In the genomic region with DNA sequence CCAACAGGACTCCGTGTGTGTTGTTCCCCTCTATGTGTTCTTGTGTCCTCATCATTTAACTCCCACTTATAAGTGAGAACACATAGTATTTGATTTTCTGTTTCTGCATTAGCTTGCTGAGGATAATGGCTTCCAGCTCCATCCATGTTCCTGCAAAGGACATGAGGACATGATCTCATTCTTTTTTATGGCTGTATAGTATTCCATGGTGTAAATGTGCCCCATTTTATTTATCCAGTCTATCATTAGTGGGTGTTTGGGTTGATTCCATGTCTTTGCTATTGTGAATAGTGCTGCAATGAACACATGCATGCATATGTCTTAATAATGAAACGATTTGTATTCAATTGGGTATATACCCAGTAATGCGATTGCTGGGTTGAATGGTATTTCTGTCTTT, we compare ENCODE assay signal across 25 cellular contexts. TPM values are rescaled to one million over a fixed set of nuclear protein-coding genes. Genes with fewer than 3 reads are reported as not detected.
DNase-seq lines count a peak whose midpoint lies in the region; FAIRE-seq and TF ChIP-seq lines count a peak whose summit lies in the region.
"Had no signal": no experiment of that assay in that cellular context is flagged by ENCODE, and none has a peak within 500 bp of the region (broad histone marks: within the 10 kb centered on the region; RNA-seq: fewer than 3 reads in every experiment).

No MANE protein-coding gene starts in this region.

- no peaks in the 10 kb centered on the region for H3K9me3 ChIP-seq in HEK293 (ENCODE audit: control insufficient read depth, insufficient read depth, low read depth, low read length)
- no peaks in the 10 kb centered on the region for H3K9me3 ChIP-seq in H1 (ENCODE audit: insufficient read depth in 2 of 2, low read depth in 1 of 2, low read length in 1 of 2)
- H3K9me3 ChIP-seq: A549, BE2C had no signal

- H3K23ac ChIP-seq in H1 (ENCODE audit: insufficient read length), result no peak overlapping the region

- no peak overlapping the region for H2AFZ ChIP-seq in H1 (ENCODE audit: low read length)
- H2AFZ ChIP-seq: GM23248 had no signal

- H3K27me3 Mint-ChIP-seq in activated T-helper 2 cell treated with anti-CD3 and anti-CD28 coated beads, Interferon-gamma antibody, Interleukin-2, Interleukin-4, amounts not matched to agents 10 μg/mL and 5 μg/mL and 100 μg/mL, durations not matched to agents 14 hours and 24 hours and 36 hours (ENCODE audit: low read depth), result peaks cover 24% of the 10 kb centered on the region

- H3K4me2 ChIP-seq in H1 (ENCODE audit: insufficient read depth in 1 of 2, low read depth in 2 of 2, low read length in 2 of 2), result no peak overlapping the region
- H3K4me2 ChIP-seq: A549; BLaER1 treated with 17β-estradiol and CSF1 and Interleukin-3, amounts not matched to agents 10 nM and 100 nM had no signal

- H4K20me1 ChIP-seq in H1 (replicated peaks in 1 of 2; ENCODE audit: control insufficient read depth in 1 of 2, insufficient read depth in 2 of 2, low read length in 2 of 2), result no peaks in the 10 kb centered on the region
- H4K20me1 ChIP-seq: BLaER1 treated with 17β-estradiol and CSF1 and Interleukin-3, amounts not matched to agents 10 nM and 100 nM had no signal

- no peak overlapping the region for H2BK12ac ChIP-seq in H1 (ENCODE audit: low read depth, low read length)

- H4K91ac ChIP-seq in H1 (replicated peaks; ENCODE audit: insufficient read length, low read length), result no peak overlapping the region

- H2BK15ac ChIP-seq in H1 (ENCODE audit: low read length), result no peak overlapping the region

- no peak for TF ChIP-seq EP300 in H1 (IDR thresholded peaks at IDR 0.05; ENCODE audit: borderline replicate concordance in 1 of 2, low read depth in 2 of 2, low read length in 2 of 2)

- POLR2A ChIA-PET in HEK293 (lab: Yijun Ruan, JAX), result no interaction called here
- POLR2A ChIA-PET in H1 (lab: Charles Lee; ENCODE audit: partially characterized antibody), result no interaction called here

- H3K56ac ChIP-seq in H1 (replicated peaks; ENCODE audit: insufficient read length, low read depth, low read length), result no peak overlapping the region

- CTCF ChIA-PET in HEK293 (lab: Yijun Ruan, JAX), result no interaction called here
- CTCF ChIA-PET in H1 (lab: Charles Lee; ENCODE audit: partially characterized antibody), result no interaction called here

- no peak overlapping the region for H3K9ac ChIP-seq in H1 (replicated peaks in 1 of 4; ENCODE audit: extremely low read depth in 1 of 4, low read depth in 3 of 4, low read length in 3 of 4)
- H3K9ac ChIP-seq: BLaER1 treated with 17β-estradiol and CSF1 and Interleukin-3, amounts not matched to agents 10 nM and 100 nM; GM23248 had no signal

- H3K4me3 ChIP-seq in HEK293 (ENCODE audit: low read depth, low read length), result no peak overlapping the region
- H3K4me3 ChIP-seq in H1 (ENCODE audit: extremely low read depth in 1 of 4, insufficient read depth in 2 of 4, low read depth in 3 of 4, low read length in 4 of 4), result no peak overlapping the region
- H3K4me3 ChIP-seq: A549; BLaER1 treated with 17β-estradiol and CSF1 and Interleukin-3, amounts not matched to agents 10 nM and 100 nM; GM12878; GM23248 had no signal

- WGBS in H1 (ENCODE audit: extremely low coverage in 1 of 2, insufficient coverage in 1 of 2, insufficient read length in 1 of 2, insufficient replicate concordance in 2 of 2, low coverage in 1 of 2, low lambda C conversion rate in 2 of 2, missing lambda C conversion rate in 1 of 2), 2 experiments, result 59% methylated on average over 3 of the region's 3 CpGs; no CpG with 5 or more reads in 1 of the 2 experiments

- H2BK20ac ChIP-seq in H1 (ENCODE audit: low read length), result no peak overlapping the region

- DNase-seq in H1 (ENCODE audit: low read depth in 1 of 2, low spot score in 2 of 2) (no peak), SW 1271 (lab: John Stamatoyannopoulos, UW) (no peak), OCI-M2 (lab: John Stamatoyannopoulos, UW; ENCODE audit: unreplicated experiment) (no peak)
- DNase-seq in activated T-helper 2 cell treated with anti-CD3 and anti-CD28 coated beads, Interferon-gamma antibody, Interleukin-2, Interleukin-4, amounts not matched to agents 10 μg/mL and 5 μg/mL and 100 μg/mL, durations not matched to agents 14 hours and 24 hours and 36 hours (ENCODE audit: low spot score), result no peak
- DNase-seq: 8988T; ACHN; AML-193; BE2C; CD4-positive, alpha-beta T cell; CD8-positive, alpha-beta memory T cell; DMS 273 treated with DMSO at 0.1 percent for 48 hours; DMS79; EL; GDM1; GM23248; H9; HFFc6 had no signal

- no peak overlapping the region for H2AK5ac ChIP-seq in H1 (ENCODE audit: low read depth, low read length)

- no peak overlapping the region for H3K14ac ChIP-seq in H1 (ENCODE audit: insufficient read length)

- no peak for TF ChIP-seq RAD21 in H1 (IDR thresholded peaks at IDR 0.05 in 1 of 2, conservative IDR thresholded peaks at IDR 0.05 in 1 of 2; ENCODE audit: low read depth in 2 of 2, low read length in 2 of 2)

- H4K5ac ChIP-seq in H1 (ENCODE audit: insufficient read length, low read depth, low read length), result no peak overlapping the region

- H3K36me3 ChIP-seq in HEK293 (ENCODE audit: control insufficient read depth in 2 of 2, insufficient read depth in 1 of 2, low read length in 2 of 2) (no peaks in the 10 kb centered on the region), H1 (ENCODE audit: control insufficient read depth in 2 of 4, insufficient read depth in 4 of 4, low read length in 3 of 4) (no peaks in the 10 kb centered on the region)
- H3K36me3 ChIP-seq: BE2C; BLaER1 treated with 17β-estradiol and CSF1 and Interleukin-3, amounts not matched to agents 10 nM and 100 nM had no signal

- H3K4ac ChIP-seq in H1 (replicated peaks; ENCODE audit: insufficient read length, low read depth, low read length), result no peak overlapping the region

- no peaks in the 10 kb centered on the region for H3K4me1 Mint-ChIP-seq in activated T-helper 2 cell treated with anti-CD3 and anti-CD28 coated beads, Interferon-gamma antibody, Interleukin-2, Interleukin-4, amounts not matched to agents 10 μg/mL and 5 μg/mL and 100 μg/mL, durations not matched to agents 14 hours and 24 hours and 36 hours (ENCODE audit: low read depth)
- H3K4me1 Mint-ChIP-seq: CD8-positive, alpha-beta memory T cell; H9 had no signal

- no peak overlapping the region for H4K8ac ChIP-seq in H1 (ENCODE audit: extremely low read depth, insufficient read depth, low read length)

- no peaks in the 10 kb centered on the region for H3K27me3 ChIP-seq in H1 (replicated peaks in 1 of 4; ENCODE audit: control insufficient read depth in 3 of 4, extremely low read depth in 1 of 4, insufficient read depth in 3 of 4, low read length in 3 of 4)
- H3K27me3 ChIP-seq: BE2C; BLaER1 treated with 17β-estradiol and CSF1 and Interleukin-3, amounts not matched to agents 10 nM and 100 nM had no signal

- H3K23me2 ChIP-seq in H1 (ENCODE audit: low read depth, low read length), result no peaks in the 10 kb centered on the region

- no peak overlapping the region for H3K4me3 Mint-ChIP-seq in activated T-helper 2 cell treated with anti-CD3 and anti-CD28 coated beads, Interferon-gamma antibody, Interleukin-2, Interleukin-4, amounts not matched to agents 10 μg/mL and 5 μg/mL and 100 μg/mL, durations not matched to agents 14 hours and 24 hours and 36 hours (ENCODE audit: low read depth)
- H3K4me3 Mint-ChIP-seq: CD4-positive, alpha-beta T cell; CD8-positive, alpha-beta memory T cell; H9; HFFc6 had no signal

- no peak overlapping the region for H3K27ac Mint-ChIP-seq in activated T-helper 2 cell treated with anti-CD3 and anti-CD28 coated beads, Interferon-gamma antibody, Interleukin-2, Interleukin-4, amounts not matched to agents 10 μg/mL and 5 μg/mL and 100 μg/mL, durations not matched to agents 14 hours and 24 hours and 36 hours
- H3K27ac Mint-ChIP-seq: CD4-positive, alpha-beta T cell; CD8-positive, alpha-beta memory T cell; H9; HFFc6 had no signal

- no peak for TF ChIP-seq POLR2A in H1 (IDR thresholded peaks at IDR 0.05; ENCODE audit: control extremely low read depth in 1 of 2, low read depth in 2 of 2, low read length in 2 of 2)

- no peak overlapping the region for H2BK5ac ChIP-seq in H1 (ENCODE audit: low read depth, low read length)

- no peak for FAIRE-seq in H1 (lab: Jason Lieb, UNC)
- FAIRE-seq: A549, D721Med, GM12878, GM19239 had no signal

- H3K36me3 Mint-ChIP-seq in activated T-helper 2 cell treated with anti-CD3 and anti-CD28 coated beads, Interferon-gamma antibody, Interleukin-2, Interleukin-4, amounts not matched to agents 10 μg/mL and 5 μg/mL and 100 μg/mL, durations not matched to agents 14 hours and 24 hours and 36 hours (ENCODE audit: low read depth), result no peaks in the 10 kb centered on the region
- H3K36me3 Mint-ChIP-seq: CD14-positive monocyte had no signal

- no peaks in the 10 kb centered on the region for H3K79me2 ChIP-seq in H1 (ENCODE audit: control insufficient read depth in 1 of 2, insufficient read depth in 2 of 2, low read length in 2 of 2)

- TF ChIP-seq CTCF in HEK293 (tag by site-specific recombination; IDR thresholded peaks at IDR 0.05) (no peak), VCaP (conservative IDR thresholded peaks at IDR 0.05) (no peak), H1 (IDR thresholded peaks at IDR 0.05; ENCODE audit: control extremely low read depth in 1 of 3, insufficient read depth in 1 of 3, low read depth in 1 of 3, low read length in 3 of 3) (no peak)

- no peak overlapping the region for H3K27ac ChIP-seq in HEK293 (ENCODE audit: extremely low read depth, low read depth, low read length)
- peak overlapping the region; percentile 99 for H3K27ac ChIP-seq in VCaP
- no peak overlapping the region for H3K27ac ChIP-seq in H1 (ENCODE audit: low read depth, low read length)
- H3K27ac ChIP-seq: A549; BLaER1 treated with 17β-estradiol and CSF1 and Interleukin-3, amounts not matched to agents 10 nM and 100 nM; GM23248 had no signal

- no peak overlapping the region for H3K18ac ChIP-seq in H1 (ENCODE audit: extremely low read depth, low read length)

- no peak overlapping the region for H2BK120ac ChIP-seq in H1 (replicated peaks; ENCODE audit: low read depth, low read length)

- intact Hi-C loops in activated T-helper 2 cell treated with anti-CD3 and anti-CD28 coated beads, Interferon-gamma antibody, Interleukin-2, Interleukin-4, amounts not matched to agents 10 μg/mL and 5 μg/mL and 100 μg/mL, durations not matched to agents 14 hours and 24 hours and 36 hours (cut with micrococcal nuclease), result no loop called here

- no peaks in the 10 kb centered on the region for H3K9me3 Mint-ChIP-seq in activated T-helper 2 cell treated with anti-CD3 and anti-CD28 coated beads, Interferon-gamma antibody, Interleukin-2, Interleukin-4, amounts not matched to agents 10 μg/mL and 5 μg/mL and 100 μg/mL, durations not matched to agents 14 hours and 24 hours and 36 hours
- H3K9me3 Mint-ChIP-seq: CD4-positive, alpha-beta T cell; H9; HFFc6 had no signal

- no peaks in the 10 kb centered on the region for H3K4me1 ChIP-seq in HEK293 (ENCODE audit: control insufficient read depth, insufficient read depth, low read length)
- no peaks in the 10 kb centered on the region for H3K4me1 ChIP-seq in H1 (replicated peaks in 1 of 4; ENCODE audit: control insufficient read depth in 3 of 4, insufficient read depth in 4 of 4, low read length in 3 of 4)
- H3K4me1 ChIP-seq: A549, BE2C had no signal

- H3K79me1 ChIP-seq in H1 (ENCODE audit: low read depth, low read length), result no peaks in the 10 kb centered on the region

RNA-seq across cellular contexts. Expression of gene TOP2B, which starts 28.5 kb away (rescaled TPM):
- 188 and 206 TPM in 2 replicates for total RNA-seq in H1 (2021; fragmentation: NEBNext Ultra II Directional; extraction: Animal tissue kit (Norgen Biotek cat#: 25700))
- polyA plus RNA-seq in H1 (2011; rRNA removed), result 15.7 and 34.9 TPM in 2 replicates
- 48.9 TPM for polyA plus RNA-seq in H1 (2011; cell fraction: cytosol; rRNA removed)
- 11.0 TPM for polyA plus RNA-seq in H1 (2011; cell fraction: nucleus; rRNA removed)
- polyA plus RNA-seq in H1 (2012, experiment 1 of 2), result 76.4 to 122 TPM (median 87.1 TPM) in 4 replicates
- 7.2 TPM for polyA plus RNA-seq in H1 (2012, experiment 2 of 2)
- polyA plus RNA-seq in H1 (2013, experiment 1 of 2), result 84.6 TPM
- 82.5 TPM for polyA plus RNA-seq in H1 (2013, experiment 2 of 2)
- 37.9 and 44.5 TPM in 2 replicates for polyA minus RNA-seq in H1 (2011; rRNA and poly(A)+ RNA removed)
- polyA minus RNA-seq in H1 (2011; cell fraction: cytosol; rRNA and poly(A)+ RNA removed), result 49.3 TPM
- 59.0 TPM for polyA minus RNA-seq in H1 (2011; cell fraction: nucleus; rRNA and poly(A)+ RNA removed)
- total RNA-seq in activated T-helper 2 cell treated with anti-CD3 and anti-CD28 coated beads, Interferon-gamma antibody, Interleukin-2, Interleukin-4, amounts not matched to agents 10 μg/mL and 5 μg/mL and 100 μg/mL, durations not matched to agents 14 hours and 24 hours and 36 hours, result 167 and 170 TPM in 2 replicates
